ENCODE assay signal across 30 cellular contexts in genomic region chr6:99789767-99790166, GRCh38.
DNase-seq lines count a peak whose midpoint lies in the region; ATAC-seq, FAIRE-seq and TF ChIP-seq lines count a peak whose summit lies in the region.
"Had no signal": no experiment of that assay in that cellular context is flagged by ENCODE, and none has a peak within 500 bp of the region (broad histone marks: within the 10 kb centered on the region; RNA-seq: fewer than 3 reads in every experiment).

No MANE protein-coding gene starts in this region.

- H4K20me1 ChIP-seq in GM12878 (ENCODE audit: control insufficient read depth, insufficient read depth) = no peaks in the 10 kb centered on the region

- H3K27ac ChIP-seq in GM12878 (ENCODE audit: control insufficient read depth, insufficient read depth) = no peak overlapping the region
- H3K27ac ChIP-seq in CD4-positive, alpha-beta T cell (ENCODE audit: low read depth, low read length) = no peak overlapping the region
- H3K27ac ChIP-seq: body of pancreas, HL-60, left ventricle myocardium inferior, neutrophil, right lobe of liver, transverse colon had no signal

- H3K4me1 Mint-ChIP-seq in CD4-positive, alpha-beta T cell (ENCODE audit: low read depth) = no peaks in the 10 kb centered on the region
- H3K4me1 Mint-ChIP-seq: activated CD8-positive, alpha-beta memory T cell treated with anti-CD3 and anti-CD28 coated beads, Interleukin-2, amount 10 ng/mL, durations not matched to agents 7 days and 5 days; CD4-positive, CD25-positive, alpha-beta regulatory T cell; naive B cell had no signal

- no peaks in the 10 kb centered on the region for H3K4me1 ChIP-seq in GM12878 (ENCODE audit: control insufficient read depth, insufficient read depth, low read length)
- H3K4me1 ChIP-seq: body of pancreas, left ventricle myocardium inferior, right lobe of liver, transverse colon had no signal

- CTCF ChIA-PET in GM12878 (lab: Yijun Ruan, JAX) = no interaction called here
- CTCF ChIA-PET in CD4-positive, alpha-beta T cell (lab: Charles Lee) = no interaction called here

- no peak overlapping the region for H3K9ac ChIP-seq in GM12878 (ENCODE audit: control insufficient read depth, insufficient read depth, low read length)

- POLR2A ChIA-PET in GM12878 (lab: Charles Lee) = no interaction called here
- POLR2A ChIA-PET in CD4-positive, alpha-beta T cell (lab: Charles Lee) = no interaction called here

- no peak for TF ChIP-seq RAD21 in GM12878 (IDR thresholded peaks at IDR 0.05; ENCODE audit: insufficient read depth, low read depth, low read length)

- no peak overlapping the region for H2AFZ ChIP-seq in GM12878 (ENCODE audit: control insufficient read depth, low read depth, low read length)

- no peaks in the 10 kb centered on the region for H3K9me3 ChIP-seq in GM12878 (replicated peaks; ENCODE audit: control insufficient read depth, insufficient read depth, low read length)
- H3K9me3 ChIP-seq in CD4-positive, alpha-beta T cell (ENCODE audit: control insufficient read depth, low read length) = no peaks in the 10 kb centered on the region
- H3K9me3 ChIP-seq: body of pancreas, left ventricle myocardium inferior, neutrophil, right lobe of liver, transverse colon had no signal

- no peak overlapping the region for H3K4me3 ChIP-seq in GM12878
- H3K4me3 ChIP-seq: body of pancreas, left ventricle myocardium inferior, right lobe of liver, transverse colon had no signal

- RAD21 ChIA-PET in GM12878 (lab: Charles Lee; ENCODE audit: unreplicated experiment) = interaction anchor here (0.7 kb wide), 1 partner anchor 67 kb away, joined by 3 read pairs; no protein-coding TSS in a partner anchor

- DNase-seq in NCI-H524 (lab: John Stamatoyannopoulos, UW) (peak; percentile 6 to 21), NCI-H524 treated with DMSO at 0.1 percent for 48 hours (lab: John Stamatoyannopoulos, UW) (no peak), GM12878 (ENCODE audit: low read depth, low spot score) (no peak), activated gamma-delta T cell (lab: John Stamatoyannopoulos, UW) (no peak), cerebellar nuclear complex (lab: John Stamatoyannopoulos, UW) (no peak)
- no peak for DNase-seq in CD4-positive, alpha-beta T cell
- DNase-seq: activated CD4-positive, alpha-beta T cell treated with anti-CD3 and anti-CD28 coated beads, Interleukin-2, amount 50 U/mL, for 1 hour; activated CD8-positive, alpha-beta memory T cell treated with anti-CD3 and anti-CD28 coated beads, Interleukin-2, amount 10 ng/mL, durations not matched to agents 7 days and 5 days; activated naive CD4-positive, alpha-beta T cell; activated T-cell treated with anti-CD3 and anti-CD28 coated beads, Interleukin-2, amount 50 U/mL, for 48 hours; body of pancreas; CD4-positive, CD25-positive, alpha-beta regulatory T cell; H7; Karpas-422; left ventricle myocardium inferior; naive B cell; NCI-H1417 treated with DMSO at 0.1 percent for 48 hours; NCI-H2081 treated with DMSO at 0.1 percent for 48 hours; NCI-H510A treated with DMSO at 0.1 percent for 48 hours; right lobe of liver; Right ventricle myocardium superior; stimulated activated CD4-positive, alpha-beta T cell treated with anti-CD3 and anti-CD28 coated beads, Interleukin-2, amount 100 ng/mL, for 48 hours; transverse colon had no signal

- no peaks in the 10 kb centered on the region for H3K79me2 ChIP-seq in GM12878 (ENCODE audit: control insufficient read depth, insufficient read depth, low read length)

- no peak overlapping the region for H3K27ac Mint-ChIP-seq in CD4-positive, alpha-beta T cell
- H3K27ac Mint-ChIP-seq: activated CD8-positive, alpha-beta memory T cell treated with anti-CD3 and anti-CD28 coated beads, Interleukin-2, amount 10 ng/mL, durations not matched to agents 7 days and 5 days; CD4-positive, CD25-positive, alpha-beta regulatory T cell; progenitor cell of endocrine pancreas had no signal

- no peak for FAIRE-seq in GM12878 (lab: Jason Lieb, UNC)
- FAIRE-seq: D721Med, endothelial cell of umbilical vein had no signal

- peak; percentile 63 for ATAC-seq in GM21786 (IDR thresholded peaks at IDR 0.05; ENCODE audit: unreplicated experiment)
- peak; percentile 63 for ATAC-seq in HG02884 (IDR thresholded peaks at IDR 0.05; ENCODE audit: unreplicated experiment)
- peak; percentile 56; the same call in 2 of the 3 replicates for ATAC-seq in GM12878
- no peak for ATAC-seq in CD4-positive, alpha-beta T cell (ENCODE audit: poor library complexity)
- ATAC-seq: activated CD8-positive, alpha-beta memory T cell treated with anti-CD3 and anti-CD28 coated beads, Interleukin-2, amount 10 ng/mL, durations not matched to agents 7 days and 5 days; body of pancreas; right lobe of liver had no signal

- no peak for TF ChIP-seq POLR2A in GM12878 (IDR thresholded peaks at IDR 0.05; ENCODE audit: low read depth, low read length)

- H3K9me3 Mint-ChIP-seq in CD4-positive, alpha-beta T cell = no peaks in the 10 kb centered on the region
- H3K9me3 Mint-ChIP-seq: CD4-positive, CD25-positive, alpha-beta regulatory T cell; naive B cell had no signal

- peaks cover 27% of the 10 kb centered on the region for H3K27me3 Mint-ChIP-seq in CD4-positive, alpha-beta T cell

- in situ Hi-C loops in GM12878 (cut with MboI) = no loop called here

- no peak for TF ChIP-seq EP300 in GM12878 (IDR thresholded peaks at IDR 0.05; ENCODE audit: borderline replicate concordance in 1 of 2, control insufficient read depth in 1 of 2, low read depth in 2 of 2, low read length in 2 of 2)

- peaks cover 0 to 3% of the 10 kb centered on the region in 2 experiments; a peak in 1 of 4 replicates for H3K27me3 ChIP-seq in GM12878 (replicated peaks in 1 of 2; ENCODE audit: control insufficient read depth in 2 of 2, insufficient read depth in 2 of 2, low read length in 1 of 2)
- peaks cover 9% of the 10 kb centered on the region for H3K27me3 ChIP-seq in CD4-positive, alpha-beta T cell (ENCODE audit: control insufficient read depth, insufficient read depth, low read length)
- H3K27me3 ChIP-seq: body of pancreas, right lobe of liver had no signal

- intact Hi-C loops in GM12878 (cut with micrococcal nuclease; ENCODE audit: unreplicated experiment) = no loop called here
- intact Hi-C loops in CD4-positive, alpha-beta T cell (cut with DNase I, micrococcal nuclease) = no loop called here

- BruUV-seq in GM12878 (replicated peaks; lab: Mats Ljungman, UMichigan) = no TSS peak

- H3K4me3 Mint-ChIP-seq in CD4-positive, alpha-beta T cell = no peak overlapping the region
- H3K4me3 Mint-ChIP-seq: activated CD8-positive, alpha-beta memory T cell treated with anti-CD3 and anti-CD28 coated beads, Interleukin-2, amount 10 ng/mL, durations not matched to agents 7 days and 5 days; CD4-positive, CD25-positive, alpha-beta regulatory T cell; naive B cell had no signal

- 0% methylated on average over 1 of the region's 1 CpG for WGBS in GM12878 (ENCODE audit: insufficient coverage, insufficient replicate concordance, low lambda C conversion rate, missing lambda C conversion rate)

- no peaks in the 10 kb centered on the region for H3K36me3 Mint-ChIP-seq in CD4-positive, alpha-beta T cell (ENCODE audit: low read depth)
- H3K36me3 Mint-ChIP-seq: activated CD8-positive, alpha-beta memory T cell treated with anti-CD3 and anti-CD28 coated beads, Interleukin-2, amount 10 ng/mL, durations not matched to agents 7 days and 5 days; CD4-positive, CD25-positive, alpha-beta regulatory T cell; naive B cell had no signal

- H3K36me3 ChIP-seq in GM12878 (ENCODE audit: control insufficient read depth in 2 of 2, insufficient read depth in 2 of 2, low read length in 1 of 2) = no peaks in the 10 kb centered on the region
- H3K36me3 ChIP-seq: left ventricle myocardium inferior, neutrophil, right lobe of liver, transverse colon had no signal

- H3K4me2 ChIP-seq in GM12878 (ENCODE audit: control insufficient read depth, insufficient read depth) = no peak overlapping the region

- SMC1A ChIA-PET in GM12878 (lab: Charles Lee; ENCODE audit: uncharacterized antibody, unreplicated experiment) = no interaction called here

- TF ChIP-seq CTCF in GM12878 (IDR thresholded peaks at IDR 0.05 in 2 of 3, conservative IDR thresholded peaks at IDR 0.05 in 1 of 3; ENCODE audit: control insufficient read depth in 2 of 3, extremely low read depth in 1 of 3, insufficient read depth in 1 of 3, low read depth in 3 of 3, low read length in 3 of 3) = no peak
- TF ChIP-seq CTCF in CD4-positive, alpha-beta T cell (IDR thresholded peaks at IDR 0.05) = no peak

TF ChIP-seq in GM12878, 131 proteins besides CTCF, POLR2A, EP300 and RAD21 (continues in another document):
- TF ChIP-seq, protein P1, sequence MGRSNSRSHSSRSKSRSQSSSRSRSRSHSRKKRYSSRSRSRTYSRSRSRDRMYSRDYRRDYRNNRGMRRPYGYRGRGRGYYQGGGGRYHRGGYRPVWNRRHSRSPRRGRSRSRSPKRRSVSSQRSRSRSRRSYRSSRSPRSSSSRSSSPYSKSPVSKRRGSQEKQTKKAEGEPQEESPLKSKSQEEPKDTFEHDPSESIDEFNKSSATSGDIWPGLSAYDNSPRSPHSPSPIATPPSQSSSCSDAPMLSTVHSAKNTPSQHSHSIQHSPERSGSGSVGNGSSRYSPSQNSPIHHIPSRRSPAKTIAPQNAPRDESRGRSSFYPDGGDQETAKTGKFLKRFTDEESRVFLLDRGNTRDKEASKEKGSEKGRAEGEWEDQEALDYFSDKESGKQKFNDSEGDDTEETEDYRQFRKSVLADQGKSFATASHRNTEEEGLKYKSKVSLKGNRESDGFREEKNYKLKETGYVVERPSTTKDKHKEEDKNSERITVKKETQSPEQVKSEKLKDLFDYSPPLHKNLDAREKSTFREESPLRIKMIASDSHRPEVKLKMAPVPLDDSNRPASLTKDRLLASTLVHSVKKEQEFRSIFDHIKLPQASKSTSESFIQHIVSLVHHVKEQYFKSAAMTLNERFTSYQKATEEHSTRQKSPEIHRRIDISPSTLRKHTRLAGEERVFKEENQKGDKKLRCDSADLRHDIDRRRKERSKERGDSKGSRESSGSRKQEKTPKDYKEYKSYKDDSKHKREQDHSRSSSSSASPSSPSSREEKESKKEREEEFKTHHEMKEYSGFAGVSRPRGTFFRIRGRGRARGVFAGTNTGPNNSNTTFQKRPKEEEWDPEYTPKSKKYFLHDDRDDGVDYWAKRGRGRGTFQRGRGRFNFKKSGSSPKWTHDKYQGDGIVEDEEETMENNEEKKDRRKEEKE (IDR thresholded peaks at IDR 0.05) = no peak
- TF ChIP-seq MYB (IDR thresholded peaks at IDR 0.05; ENCODE audit: borderline replicate concordance, low read depth, low read length) (no peak), SUZ12 (IDR thresholded peaks at IDR 0.05; ENCODE audit: unreplicated experiment) (no peak), POLR2AphosphoS5 (IDR thresholded peaks at IDR 0.05; ENCODE audit: low read length) (no peak), IKZF1 (conservative IDR thresholded peaks at IDR 0.05) (no peak), CHD1 (IDR thresholded peaks at IDR 0.05; ENCODE audit: low read depth, low read length) (no peak), CBX3 (IDR thresholded peaks at IDR 0.05; ENCODE audit: borderline replicate concordance, low read depth) (no peak), SMC3 (IDR thresholded peaks at IDR 0.05; ENCODE audit: borderline replicate concordance, low read length) (no peak), HDAC6 (IDR thresholded peaks at IDR 0.05; ENCODE audit: unreplicated experiment) (no peak), CHD4 (IDR thresholded peaks at IDR 0.05) (no peak)

Comparison
In these comparisons a context has a peak if more than half of its experiments do, and no peak if none do; other contexts are left out.
1. DNase-seq: peak in NCI-H524 (2 of 2); none in NCI-H524 treated with DMSO at 0.1 percent for 48 hours (single experiment), GM12878 (single experiment), activated gamma-delta T cell (single experiment), CD4-positive, alpha-beta T cell (0 of 10) and cerebellar nuclear complex (0 of 2).